Comparison of ENCODE assay signal across 8 cellular contexts in genomic region chr19:47284324-47284899, GRCh38.
A peak's percentile ranks its signal among the peaks of the same experiment; 100 is the strongest.
DNase-seq lines count a peak whose midpoint lies in the region; TF ChIP-seq lines count a peak whose summit lies in the region.

No MANE protein-coding gene starts in this region.

- no peaks in the 10 kb centered on the region; a peak in 1 of 3 replicates for H3K36me3 ChIP-seq in HEK293 (ENCODE audit: control insufficient read depth in 2 of 2, insufficient read depth in 1 of 2, low read length in 2 of 2)
- H3K36me3 ChIP-seq in adipocyte (ENCODE audit: control insufficient read depth, insufficient read depth, low read length, severe bottlenecking), result no peaks in the 10 kb centered on the region

- no peak overlapping the region for H3K27ac ChIP-seq in HEK293 (ENCODE audit: extremely low read depth, low read depth, low read length)

- peaks cover 6% of the 10 kb centered on the region; the same call in 1 of the 2 replicates for H3K4me1 ChIP-seq in HEK293 (ENCODE audit: control insufficient read depth, insufficient read depth, low read length)
- H3K4me1 ChIP-seq in adipocyte (ENCODE audit: control insufficient read depth, insufficient read depth, low read length), result peaks cover 14% of the 10 kb centered on the region

- H3K9ac ChIP-seq in adipocyte (ENCODE audit: low read length), result no peak overlapping the region

- H3K9me3 ChIP-seq in HEK293 (ENCODE audit: control insufficient read depth, insufficient read depth, low read depth, low read length), result no peaks in the 10 kb centered on the region
- H3K9me3 ChIP-seq in adipocyte (ENCODE audit: control insufficient read depth, low read length), result no peaks in the 10 kb centered on the region

- CTCF ChIA-PET in HEK293 (lab: Yijun Ruan, JAX), result interaction anchor here (0.6 to 3.9 kb wide), 30 partner anchors 8 to 1554 kb away, joined by 3 to 35 read pairs (median 4); partner anchors contain the start of genes DHX34 and NOP53

- DNase-seq in DMS114 treated with DMSO at 0.1 percent for 48 hours (lab: John Stamatoyannopoulos, UW; ENCODE audit: unreplicated experiment), result peak; percentile 43
- DNase-seq in NCI-H748 treated with DMSO at 0.1 percent for 48 hours (lab: John Stamatoyannopoulos, UW), result peak; percentile 70
- DNase-seq in adipocyte (ENCODE audit: low read depth), result peak; percentile 85
- peak; percentile 39 for DNase-seq in iPS-NIHi11 (ENCODE audit: low spot score)
- DNase-seq in stimulated activated CD8-positive, alpha-beta memory T cell treated with anti-CD3 and anti-CD28 coated beads, Interleukin-12 subunit alpha, Interleukin-12 subunit beta, amount 100 ng/mL, for 1 hour (ENCODE audit: low read depth), result peak; percentile 26
- no peak for DNase-seq in effector CD8-positive, alpha-beta T cell (lab: John Stamatoyannopoulos, UW)
- DNase-seq in islet precursor cell, result no peak

- H3K27me3 ChIP-seq in adipocyte (replicated peaks; ENCODE audit: control insufficient read depth, insufficient read depth, low read length), result no peaks in the 10 kb centered on the region

- POLR2A ChIA-PET in HEK293 (lab: Yijun Ruan, JAX), result interaction anchor here (0.5 to 1.4 kb wide), 4 partner anchors 10 to 266 kb away, joined by 3 to 5 read pairs (median 5); partner anchors contain the start of genes CCDC9 and INAFM1

- no peak overlapping the region for H3K4me3 ChIP-seq in HEK293 (ENCODE audit: low read depth, low read length)
- H3K4me3 ChIP-seq in adipocyte (ENCODE audit: low read length), result no peak overlapping the region

- peak; percentile 66 for TF ChIP-seq CTCF in HEK293 (tag by site-specific recombination; IDR thresholded peaks at IDR 0.05)

TF ChIP-seq in HEK293, 187 proteins besides CTCF, POLR2A, EP300 and RAD21 (continues in another document):
- no peak for TF ChIP-seq ZNF623 (tag by site-specific recombination; IDR thresholded peaks at IDR 0.05)
- no peak for TF ChIP-seq ZNF843 (tag by site-specific recombination; IDR thresholded peaks at IDR 0.05)
- TF ChIP-seq ZNF324 (tag by site-specific recombination; IDR thresholded peaks at IDR 0.05), result no peak
- TF ChIP-seq PRDM2 (tag by site-specific recombination; IDR thresholded peaks at IDR 0.05; ENCODE audit: borderline replicate concordance), result no peak
- TF ChIP-seq ZNF510 (tag by site-specific recombination; IDR thresholded peaks at IDR 0.05; ENCODE audit: insufficient replicate concordance), result no peak
- TF ChIP-seq GLIS1 (tag by site-specific recombination; IDR thresholded peaks at IDR 0.05), result peak; percentile 66
- no peak for TF ChIP-seq ZNF138 (tag by site-specific recombination; IDR thresholded peaks at IDR 0.05; ENCODE audit: borderline replicate concordance)
- TF ChIP-seq OVOL3 (tag by site-specific recombination; IDR thresholded peaks at IDR 0.05), result no peak
- no peak for TF ChIP-seq ZNF658 (tag by site-specific recombination; IDR thresholded peaks at IDR 0.05)
- peak; percentile 27; the same call in 1 of the 2 replicates for TF ChIP-seq SP7 (tag by site-specific recombination; IDR thresholded peaks at IDR 0.05)
- no peak for TF ChIP-seq ZNF768 (tag by site-specific recombination; IDR thresholded peaks at IDR 0.05)
- no peak for TF ChIP-seq ZNF660 (tag by site-specific recombination; IDR thresholded peaks at IDR 0.05)
- TF ChIP-seq ZNF394 (tag by site-specific recombination; IDR thresholded peaks at IDR 0.05; ENCODE audit: borderline replicate concordance), result no peak
- no peak for TF ChIP-seq ZNF530 (tag by site-specific recombination; IDR thresholded peaks at IDR 0.05; ENCODE audit: low read depth)
- no peak for TF ChIP-seq ZNF354C (tag by site-specific recombination; IDR thresholded peaks at IDR 0.05; ENCODE audit: borderline replicate concordance, low read depth)
- TF ChIP-seq ZNF449 (tag by site-specific recombination; IDR thresholded peaks at IDR 0.05), result no peak
- TF ChIP-seq ZNF513 (tag by site-specific recombination; IDR thresholded peaks at IDR 0.05), result no peak
- no peak for TF ChIP-seq ZNF558 (tag by site-specific recombination; IDR thresholded peaks at IDR 0.05)
- TF ChIP-seq ZNF280D (tag by site-specific recombination; IDR thresholded peaks at IDR 0.05), result no peak

Comparison
In these comparisons a context has a peak if more than half of its experiments do, and no peak if none do; other contexts are left out.
1. DNase-seq: peak in DMS114 treated with DMSO at 0.1 percent for 48 hours (single experiment), NCI-H748 treated with DMSO at 0.1 percent for 48 hours (single experiment), adipocyte (single experiment), iPS-NIHi11 (single experiment) and stimulated activated CD8-positive, alpha-beta memory T cell treated with anti-CD3 and anti-CD28 coated beads, Interleukin-12 subunit alpha, Interleukin-12 subunit beta, amount 100 ng/mL, for 1 hour (single experiment); none in effector CD8-positive, alpha-beta T cell (single experiment) and islet precursor cell (single experiment).